29 cellular contexts compared by ENCODE assay signal in genomic region chr15:39462691-39463090, GRCh38.
DNase-seq lines count a peak whose midpoint lies in the region; ATAC-seq, FAIRE-seq and TF ChIP-seq lines count a peak whose summit lies in the region.
"Had no signal": no experiment of that assay in that cellular context is flagged by ENCODE, and none has a peak within 500 bp of the region (broad histone marks: within the 10 kb centered on the region; RNA-seq: fewer than 3 reads in every experiment).

No MANE protein-coding gene starts in this region.

- H3K27me3 ChIP-seq in astrocyte (ENCODE audit: insufficient read depth, low read length) (no peaks in the 10 kb centered on the region), mesendoderm (ENCODE audit: insufficient read depth, low read length, poor library complexity) (no peaks in the 10 kb centered on the region)
- H3K27me3 ChIP-seq: ovary had no signal

- H3K36me3 Mint-ChIP-seq in astrocyte (ENCODE audit: low read depth, unreplicated experiment) = no peaks in the 10 kb centered on the region
- H3K36me3 Mint-ChIP-seq: memory B cell; naive thymus-derived CD8-positive, alpha-beta T cell had no signal

- no peak overlapping the region for H2BK15ac ChIP-seq in mesendoderm (replicated peaks; ENCODE audit: low read depth)

- H3K79me1 ChIP-seq in mesendoderm (ENCODE audit: low read length) = no peaks in the 10 kb centered on the region

- H3K27ac Mint-ChIP-seq in astrocyte (ENCODE audit: unreplicated experiment) = peak overlapping the region; percentile 55
- H3K27ac Mint-ChIP-seq: activated CD4-positive, alpha-beta memory T cell treated with anti-CD3 and anti-CD28 coated beads, Interleukin-2, amount 10 ng/mL, durations not matched to agents 7 days and 5 days; memory B cell; naive thymus-derived CD8-positive, alpha-beta T cell had no signal

- H3K23ac ChIP-seq in mesendoderm (ENCODE audit: low read length) = no peak overlapping the region

- no peak overlapping the region for H2AFZ ChIP-seq in astrocyte (ENCODE audit: low read depth, low read length)

- H3K4me3 ChIP-seq in astrocyte (ENCODE audit: insufficient read depth, low read depth, low read length) (no peak overlapping the region), fibroblast of mammary gland (ENCODE audit: control insufficient read depth, low read depth, low read length) (no peak overlapping the region), mesendoderm (ENCODE audit: low read length) (no peak overlapping the region)
- H3K4me3 ChIP-seq: K562, ovary had no signal

- H3K4me3 Mint-ChIP-seq in astrocyte (ENCODE audit: unreplicated experiment) = no peak overlapping the region
- H3K4me3 Mint-ChIP-seq: activated CD4-positive, alpha-beta memory T cell treated with anti-CD3 and anti-CD28 coated beads, Interleukin-2, amount 10 ng/mL, durations not matched to agents 7 days and 5 days; memory B cell; naive thymus-derived CD8-positive, alpha-beta T cell had no signal

- FAIRE-seq in astrocyte (lab: Jason Lieb, UNC) (no peak), frontal cortex (lab: Jason Lieb, UNC) (no peak)
- FAIRE-seq: K562, urothelium cell line had no signal

- H3K4ac ChIP-seq in mesendoderm (ENCODE audit: low read depth, low read length) = no peak overlapping the region

- H3K9me3 Mint-ChIP-seq in astrocyte (ENCODE audit: unreplicated experiment) = peaks cover 4% of the 10 kb centered on the region
- H3K9me3 Mint-ChIP-seq: memory B cell; naive thymus-derived CD8-positive, alpha-beta T cell had no signal

- peaks cover 16% of the 10 kb centered on the region for H3K4me1 Mint-ChIP-seq in astrocyte (ENCODE audit: low read depth, unreplicated experiment)
- H3K4me1 Mint-ChIP-seq: activated CD4-positive, alpha-beta memory T cell treated with anti-CD3 and anti-CD28 coated beads, Interleukin-2, amount 10 ng/mL, durations not matched to agents 7 days and 5 days; memory B cell; naive thymus-derived CD8-positive, alpha-beta T cell had no signal

- TF ChIP-seq CTCF in astrocyte (IDR thresholded peaks at IDR 0.05; ENCODE audit: insufficient read depth, low read depth, low read length) (no peak), fibroblast of mammary gland (conservative IDR thresholded peaks at IDR 0.05; ENCODE audit: control insufficient read depth, insufficient read depth, low read depth, low read length) (no peak)

- peak overlapping the region; percentile 25 for H3K27ac ChIP-seq in astrocyte (ENCODE audit: low read depth, low read length)
- no peak overlapping the region for H3K27ac ChIP-seq in mesendoderm (ENCODE audit: low read depth, low read length)
- H3K27ac ChIP-seq: ovary had no signal

- H3K4me1 ChIP-seq in astrocyte (ENCODE audit: insufficient read depth, low read length) (peaks cover 7% of the 10 kb centered on the region), mesendoderm (ENCODE audit: control insufficient read depth, low read depth, low read length) (no peaks in the 10 kb centered on the region)

- no peak overlapping the region for H2AK5ac ChIP-seq in mesendoderm (ENCODE audit: low read length)

- DNase-seq in HT1080 (ENCODE audit: low read depth) (peak; percentile 59), astrocyte (ENCODE audit: low read depth) (peak; percentile 80), fibroblast of mammary gland (ENCODE audit: low read depth) (peak; percentile 83), pulmonary artery endothelial cell (ENCODE audit: low read depth, low spot score) (peak; percentile 40), mesendoderm (no peak), frontal cortex (ENCODE audit: low spot score in 2 of 2) (no peak), HT-29 (ENCODE audit: low spot score) (no peak)
- DNase-seq: activated CD4-positive, alpha-beta memory T cell treated with anti-CD3 and anti-CD28 coated beads, Interleukin-2, amount 10 ng/mL, durations not matched to agents 7 days and 5 days; activated CD4-positive, CD25-positive, alpha-beta regulatory T cell; amniotic stem cell; DMS79; foreskin melanocyte; hypothalamus; islet precursor cell; MV-4-11; naive thymus-derived CD8-positive, alpha-beta T cell; NCI-H1930; NCI-H446 treated with DMSO at 0.1 percent for 48 hours; ovary; right cardiac atrium; SK-N-SH; stimulated activated CD4-positive, alpha-beta T cell treated with anti-CD3 and anti-CD28 coated beads, Interleukin-15, amount 100 ng/mL, for 24 hours; substantia nigra; T-helper 9 cell had no signal

- H3K36me3 ChIP-seq in astrocyte (ENCODE audit: insufficient read depth, low read length) (no peaks in the 10 kb centered on the region), mesendoderm (ENCODE audit: control insufficient read depth, insufficient read depth, low read length) (no peaks in the 10 kb centered on the region)
- H3K36me3 ChIP-seq: ovary had no signal

- H2BK5ac ChIP-seq in mesendoderm (ENCODE audit: low read length) = no peak overlapping the region

- H2BK120ac ChIP-seq in mesendoderm (ENCODE audit: low read depth, low read length) = no peak overlapping the region

- no CpG with 5 or more reads among the region's 1 CpG for WGBS in mesendoderm (ENCODE audit: extremely low coverage, insufficient coverage, low lambda C conversion rate)

- no peaks in the 10 kb centered on the region for H4K20me1 ChIP-seq in astrocyte (ENCODE audit: insufficient read depth, low read length)

- H3K79me2 ChIP-seq in astrocyte (ENCODE audit: insufficient read depth, low read length) (no peaks in the 10 kb centered on the region), mesendoderm (ENCODE audit: control insufficient read depth, insufficient read depth, low read length) (no peaks in the 10 kb centered on the region)

- no peak overlapping the region for H3K56ac ChIP-seq in mesendoderm (ENCODE audit: low read length)

- no peak for ATAC-seq in HG02678 (IDR thresholded peaks at IDR 0.05; ENCODE audit: unreplicated experiment)
- ATAC-seq: K562; naive thymus-derived CD8-positive, alpha-beta T cell; Panc1 had no signal

- H3K9me3 ChIP-seq in astrocyte (ENCODE audit: insufficient read depth, low read depth, low read length) = no peaks in the 10 kb centered on the region
- H3K9me3 ChIP-seq: ovary, SK-N-SH had no signal

- H3K27me3 Mint-ChIP-seq in astrocyte (ENCODE audit: low read depth, unreplicated experiment) = no peaks in the 10 kb centered on the region

- no peak overlapping the region for H3K9ac ChIP-seq in astrocyte (ENCODE audit: low read length)
- H3K9ac ChIP-seq in mesendoderm (ENCODE audit: low read length) = no peak overlapping the region
- H3K9ac ChIP-seq: SK-N-SH had no signal

- no peak overlapping the region for H4K8ac ChIP-seq in mesendoderm (ENCODE audit: low read depth, low read length)

- H4K5ac ChIP-seq in mesendoderm (ENCODE audit: low read length) = no peak overlapping the region

- H3K18ac ChIP-seq in mesendoderm (ENCODE audit: low read length) = no peak overlapping the region

- peak overlapping the region; percentile 28 for H3K4me2 ChIP-seq in astrocyte (ENCODE audit: low read length)
- H3K4me2 ChIP-seq in mesendoderm (ENCODE audit: low read length) = no peak overlapping the region
- H3K4me2 ChIP-seq: SK-N-SH had no signal

Comparison
In these comparisons a context has a peak if more than half of its experiments do, and no peak if none do; other contexts are left out.
1. DNase-seq: peak in HT1080 (single experiment), astrocyte (single experiment), fibroblast of mammary gland (single experiment) and pulmonary artery endothelial cell (single experiment); none in mesendoderm (single experiment), frontal cortex (0 of 2) and HT-29 (single experiment).